Comparison of ENCODE assay signal across 10 cellular contexts in genomic region chr5:91469517-91470165, GRCh38.
DNase-seq lines count a peak whose midpoint lies in the region; ATAC-seq, FAIRE-seq and TF ChIP-seq lines count a peak whose summit lies in the region.
"Had no signal": no experiment of that assay in that cellular context is flagged by ENCODE, and none has a peak within 500 bp of the region (broad histone marks: within the 10 kb centered on the region; RNA-seq: fewer than 3 reads in every experiment).

No MANE protein-coding gene starts in this region.

- intact Hi-C loops in kidney (cut with DNase I): no loop called here
- intact Hi-C loops in prostate gland (cut with DNase I): no loop called here

- in situ Hi-C loops in brain microvascular endothelial cell (cut with HindIII; ENCODE audit: low pct_ligation_motif_present, low sequenced_read_pairs): no loop called here

- H3K27ac ChIP-seq in brain microvascular endothelial cell (no peak overlapping the region), kidney (ENCODE audit: low read depth in 2 of 2, low read length in 2 of 2) (no peak overlapping the region), prostate gland (no peak overlapping the region)

- ATAC-seq in stimulated activated naive CD8-positive, alpha-beta T cell treated with anti-CD3 and anti-CD28 coated beads, Interleukin-15, Interleukin-2, amounts not matched to agents 100 U/mL and 50 U/mL, for 24 hours: no peak

- H3K4me3 Mint-ChIP-seq in stimulated activated naive CD8-positive, alpha-beta T cell treated with anti-CD3 and anti-CD28 coated beads, Interleukin-15, Interleukin-2, amounts not matched to agents 100 ng/mL and 50 ng/mL, for 24 hours: peak overlapping the region; percentile 20

- H3K4me3 ChIP-seq in brain microvascular endothelial cell (ENCODE audit: low read depth, low read length): no peak overlapping the region
- H3K4me3 ChIP-seq in kidney (ENCODE audit: low read length in 2 of 2): no peak overlapping the region
- no peak overlapping the region for H3K4me3 ChIP-seq in prostate gland

- H3K36me3 ChIP-seq in brain microvascular endothelial cell (replicated peaks) (no peaks in the 10 kb centered on the region), kidney (ENCODE audit: control insufficient read depth in 1 of 2, insufficient read depth in 2 of 2, low read length in 2 of 2) (no peaks in the 10 kb centered on the region), prostate gland (no peaks in the 10 kb centered on the region)

- H3K4me1 ChIP-seq in kidney (ENCODE audit: control insufficient read depth in 1 of 2, insufficient read depth in 1 of 2, low read depth in 1 of 2, low read length in 2 of 2) (no peaks in the 10 kb centered on the region), prostate gland (replicated peaks) (no peaks in the 10 kb centered on the region)

- no peak overlapping the region for H3K9ac ChIP-seq in kidney (ENCODE audit: low read length in 2 of 2)

- H3K36me3 Mint-ChIP-seq in stimulated activated naive CD8-positive, alpha-beta T cell treated with anti-CD3 and anti-CD28 coated beads, Interleukin-15, Interleukin-2, amounts not matched to agents 100 ng/mL and 50 ng/mL, for 24 hours (ENCODE audit: low read depth): no peaks in the 10 kb centered on the region

- TF ChIP-seq CTCF in brain microvascular endothelial cell (IDR thresholded peaks at IDR 0.05; ENCODE audit: low read depth, low read length, missing control alignments) (no peak), kidney (IDR thresholded peaks at IDR 0.05; ENCODE audit: borderline replicate concordance, extremely low read depth, insufficient read depth) (no peak), prostate gland (IDR thresholded peaks at IDR 0.05) (no peak)

- no peaks in the 10 kb centered on the region for H3K27me3 Mint-ChIP-seq in stimulated activated naive CD8-positive, alpha-beta T cell treated with anti-CD3 and anti-CD28 coated beads, Interleukin-15, Interleukin-2, amounts not matched to agents 100 ng/mL and 50 ng/mL, for 24 hours

- 69% methylated on average over 10 of the region's 10 CpGs for WGBS in prostate gland

- H3K9me3 Mint-ChIP-seq in stimulated activated naive CD8-positive, alpha-beta T cell treated with anti-CD3 and anti-CD28 coated beads, Interleukin-15, Interleukin-2, amounts not matched to agents 100 ng/mL and 50 ng/mL, for 24 hours: no peaks in the 10 kb centered on the region

- DNase-seq in stimulated activated naive CD8-positive, alpha-beta T cell treated with anti-CD3 and anti-CD28 coated beads, Interleukin-15, Interleukin-2, amounts not matched to agents 100 U/mL and 50 U/mL, for 24 hours: no peak
- DNase-seq in brain microvascular endothelial cell (peak; percentile 10), midbrain (lab: John Stamatoyannopoulos, UW) (peak; percentile 20), OCI-M2 (lab: John Stamatoyannopoulos, UW; ENCODE audit: unreplicated experiment) (no peak), GM19239 (ENCODE audit: insufficient read length, low spot score) (no peak), kidney (no peak), prostate gland (ENCODE audit: low spot score) (no peak)
- DNase-seq: SHP77 treated with DMSO at 0.1 percent for 48 hours; stimulated activated CD4-positive, alpha-beta T cell treated with anti-CD3 and anti-CD28 coated beads, Interleukin-1b, Interleukin-23, amount 100 ng/mL, for 48 hours had no signal

- peak overlapping the region; percentile 46 for H3K27ac Mint-ChIP-seq in stimulated activated naive CD8-positive, alpha-beta T cell treated with anti-CD3 and anti-CD28 coated beads, Interleukin-15, Interleukin-2, amounts not matched to agents 100 ng/mL and 50 ng/mL, for 24 hours

- H3K27me3 ChIP-seq in brain microvascular endothelial cell (replicated peaks) (no peaks in the 10 kb centered on the region), prostate gland (replicated peaks; ENCODE audit: insufficient read depth) (no peaks in the 10 kb centered on the region)

- no peak for TF ChIP-seq POLR2A in prostate gland (IDR thresholded peaks at IDR 0.05)

- H3K9me3 ChIP-seq in kidney (ENCODE audit: control insufficient read depth in 1 of 2, low read length in 2 of 2) (no peaks in the 10 kb centered on the region), prostate gland (no peaks in the 10 kb centered on the region)

- H3K4me1 Mint-ChIP-seq in stimulated activated naive CD8-positive, alpha-beta T cell treated with anti-CD3 and anti-CD28 coated beads, Interleukin-15, Interleukin-2, amounts not matched to agents 100 ng/mL and 50 ng/mL, for 24 hours (ENCODE audit: low read depth): peaks cover 16% of the 10 kb centered on the region

- FAIRE-seq in GM19239 (lab: Jason Lieb, UNC) (no peak), kidney (lab: Jason Lieb, UNC) (no peak)

Comparison
In these comparisons a context has a peak if more than half of its experiments do, and no peak if none do; other contexts are left out.
1. DNase-seq: peak in brain microvascular endothelial cell (single experiment) and midbrain (single experiment); none in stimulated activated naive CD8-positive, alpha-beta T cell treated with anti-CD3 and anti-CD28 coated beads, Interleukin-15, Interleukin-2, amounts not matched to agents 100 U/mL and 50 U/mL, for 24 hours (single experiment), OCI-M2 (single experiment), GM19239 (single experiment), kidney (single experiment) and prostate gland (single experiment).